17 cellular contexts compared by ENCODE assay signal in genomic region chr17:75575197-75575596, GRCh38. TPM values are rescaled to one million over a fixed set of nuclear protein-coding genes. Genes with fewer than 3 reads are reported as not detected.
DNase-seq lines count a peak whose midpoint lies in the region; ATAC-seq and TF ChIP-seq lines count a peak whose summit lies in the region.
"Had no signal": no experiment of that assay in that cellular context is flagged by ENCODE, and none has a peak within 500 bp of the region (broad histone marks: within the 10 kb centered on the region; RNA-seq: fewer than 3 reads in every experiment).

No MANE protein-coding gene starts in this region.

- TF ChIP-seq CTCF in Caco-2 (IDR thresholded peaks at IDR 0.05; ENCODE audit: insufficient read depth in 1 of 2, low read depth in 1 of 2, low read length in 1 of 2, severe bottlenecking in 1 of 2, unreplicated experiment in 1 of 2) (no peak), glutamatergic neuron (IDR thresholded peaks at IDR 0.05; ENCODE audit: partially characterized antibody, unreplicated experiment) (no peak), sigmoid colon (IDR thresholded peaks at IDR 0.05) (no peak)

- no peak for TF ChIP-seq EP300 in sigmoid colon (IDR thresholded peaks at IDR 0.05)

- H3K27ac Mint-ChIP-seq in Caco-2 (ENCODE audit: unreplicated experiment) (peak overlapping the region; percentile 39), glutamatergic neuron (ENCODE audit: unreplicated experiment) (no peak overlapping the region)
- peak overlapping the region; percentile 52 for H3K27ac Mint-ChIP-seq in central memory CD8-positive, alpha-beta T cell (ENCODE audit: low read depth)
- H3K27ac Mint-ChIP-seq: B cell; CD4-positive, CD25-positive, alpha-beta regulatory T cell had no signal

- intact Hi-C loops in Caco-2 (cut with micrococcal nuclease; ENCODE audit: unreplicated experiment), result no loop called here
- intact Hi-C loops in sigmoid colon (cut with DNase I), result no loop called here

- DNase-seq in Caco-2 (no peak), glutamatergic neuron (peak; percentile 18), sigmoid colon (peak; percentile 60), HK-2 (ENCODE audit: unreplicated experiment) (no peak)
- no peak for DNase-seq in central memory CD8-positive, alpha-beta T cell (ENCODE audit: low spot score in 2 of 2)
- DNase-seq: C1 segment of cervical spinal cord; CD4-positive, CD25-positive, alpha-beta regulatory T cell; CD8-positive, alpha-beta memory T cell; COR-L47; DMS153; DMS79 treated with DMSO at 0.1 percent for 48 hours; GF-D8; H9 had no signal

- H3K27ac ChIP-seq in sigmoid colon, result no peak overlapping the region

- H3K9me3 ChIP-seq in Caco-2 (no peaks in the 10 kb centered on the region), sigmoid colon (no peaks in the 10 kb centered on the region)

- BruUV-seq in Caco-2 (replicated peaks; lab: Mats Ljungman, UMichigan), result no TSS peak

- H3K27me3 ChIP-seq in Caco-2 (replicated peaks; ENCODE audit: control insufficient read depth, insufficient read depth, low read length) (no peaks in the 10 kb centered on the region), sigmoid colon (no peaks in the 10 kb centered on the region)

- H3K4me1 Mint-ChIP-seq in Caco-2 (ENCODE audit: low read depth, unreplicated experiment), result peaks cover 8% of the 10 kb centered on the region
- H3K4me1 Mint-ChIP-seq in central memory CD8-positive, alpha-beta T cell, result no peaks in the 10 kb centered on the region
- peaks cover 2% of the 10 kb centered on the region for H3K4me1 Mint-ChIP-seq in glutamatergic neuron (ENCODE audit: low read depth, unreplicated experiment)
- H3K4me1 Mint-ChIP-seq: CD4-positive, CD25-positive, alpha-beta regulatory T cell; CD8-positive, alpha-beta memory T cell had no signal

- no peak for ATAC-seq in central memory CD8-positive, alpha-beta T cell (replicated peaks; ENCODE audit: extremely low read depth, poor library complexity, severe bottlenecking)
- no peak for ATAC-seq in GM21528 (IDR thresholded peaks at IDR 0.05; ENCODE audit: low FRiP score, unreplicated experiment)
- ATAC-seq in HG02678 (IDR thresholded peaks at IDR 0.05; ENCODE audit: unreplicated experiment), result no peak

- no peak overlapping the region for H3K4me3 Mint-ChIP-seq in Caco-2 (ENCODE audit: unreplicated experiment)
- H3K4me3 Mint-ChIP-seq in central memory CD8-positive, alpha-beta T cell, result no peak overlapping the region
- no peak overlapping the region for H3K4me3 Mint-ChIP-seq in glutamatergic neuron (ENCODE audit: unreplicated experiment)
- H3K4me3 Mint-ChIP-seq: B cell; CD4-positive, CD25-positive, alpha-beta regulatory T cell; CD8-positive, alpha-beta memory T cell; H9 had no signal

- H3K36me3 Mint-ChIP-seq in Caco-2 (ENCODE audit: insufficient read depth, unreplicated experiment) (peaks cover 58% of the 10 kb centered on the region), glutamatergic neuron (ENCODE audit: unreplicated experiment) (no peaks in the 10 kb centered on the region)
- peaks cover 7% of the 10 kb centered on the region for H3K36me3 Mint-ChIP-seq in central memory CD8-positive, alpha-beta T cell (ENCODE audit: insufficient read depth)
- H3K36me3 Mint-ChIP-seq: CD4-positive, CD25-positive, alpha-beta regulatory T cell had no signal

- H3K9me3 Mint-ChIP-seq in Caco-2 (ENCODE audit: unreplicated experiment) (peaks cover 2% of the 10 kb centered on the region), glutamatergic neuron (ENCODE audit: unreplicated experiment) (no peaks in the 10 kb centered on the region)
- no peaks in the 10 kb centered on the region for H3K9me3 Mint-ChIP-seq in central memory CD8-positive, alpha-beta T cell
- H3K9me3 Mint-ChIP-seq: CD4-positive, CD25-positive, alpha-beta regulatory T cell; CD8-positive, alpha-beta memory T cell; H9 had no signal

- 86 to 89% methylated on average over 10 of the region's 10 CpGs for WGBS in sigmoid colon, 2 donors

- no peak for TF ChIP-seq POLR2A in sigmoid colon (IDR thresholded peaks at IDR 0.05)

- POLR2A ChIA-PET in Caco-2 (lab: Charles Lee), result no interaction called here

- H3K4me1 ChIP-seq in Caco-2 (peaks cover 23% of the 10 kb centered on the region), sigmoid colon (no peaks in the 10 kb centered on the region)

- H3K4me3 ChIP-seq in Caco-2 (ENCODE audit: low read depth, low read length), result no peak overlapping the region
- no peak overlapping the region for H3K4me3 ChIP-seq in sigmoid colon

- CTCF ChIA-PET in Caco-2 (lab: Charles Lee), result interaction anchor here (0.6 kb wide), 1 partner anchor 147 kb away, joined by 7 read pairs; no protein-coding TSS in a partner anchor

- no peaks in the 10 kb centered on the region for H3K36me3 ChIP-seq in Caco-2 (ENCODE audit: control insufficient read depth, insufficient read depth, low read length)
- no peaks in the 10 kb centered on the region for H3K36me3 ChIP-seq in sigmoid colon

- H3K27me3 Mint-ChIP-seq in Caco-2 (ENCODE audit: insufficient read depth, unreplicated experiment), result no peaks in the 10 kb centered on the region
- no peaks in the 10 kb centered on the region for H3K27me3 Mint-ChIP-seq in central memory CD8-positive, alpha-beta T cell
- peaks cover 3% of the 10 kb centered on the region for H3K27me3 Mint-ChIP-seq in glutamatergic neuron (ENCODE audit: unreplicated experiment)
- H3K27me3 Mint-ChIP-seq: B cell; CD4-positive, CD25-positive, alpha-beta regulatory T cell; CD8-positive, alpha-beta memory T cell had no signal

RNA-seq across cellular contexts. Expression of gene MYO15B, which starts 12.4 kb away (rescaled TPM):
- total RNA-seq in Caco-2 (2022) (12.3 and 24.4 TPM in 2 replicates), glutamatergic neuron (ENCODE audit: unreplicated experiment) (82.6 TPM), sigmoid colon (100 to 1,000 TPM in 1 of 4 donors, 10 to 100 TPM in 3; 33.1 to 117 (median 52.0) TPM)
- 100 to 1,000 TPM; 212 to 460 (median 250) TPM for polyA plus RNA-seq in sigmoid colon

RNA-seq across cellular contexts. Expression of gene LLGL2, which starts 49.7 kb away (rescaled TPM):
- total RNA-seq in Caco-2 (2022) (165 and 179 TPM in 2 replicates), glutamatergic neuron (ENCODE audit: unreplicated experiment) (4.8 TPM), sigmoid colon (1 to 10 TPM; 1.4 to 5.0 (median 3.4) TPM)
- polyA plus RNA-seq in sigmoid colon, result 100 to 1,000 TPM; 197 to 299 (median 294) TPM

RNA-seq across cellular contexts. Expression of gene SMIM5, which starts 58.0 kb away (rescaled TPM):
- 0.20 TPM in 1 of 2 replicates, not detected in the other for total RNA-seq in Caco-2 (2022)
- total RNA-seq in glutamatergic neuron (ENCODE audit: unreplicated experiment), result 0.20 TPM
- 1 to 10 TPM in 3 of 4 donors, under 1 TPM in 1; 0.82 to 7.2 (median 3.8) TPM for total RNA-seq in sigmoid colon
- 10 to 100 TPM in 1 of 3 donors, 1 to 10 TPM in 2; 5.5 to 29.6 (median 6.0) TPM for polyA plus RNA-seq in sigmoid colon
- total RNA-seq: H1 had no signal
- polyA plus RNA-seq: H1 had no signal

RNA-seq across cellular contexts. Expression of gene TSEN54, which starts 58.9 kb away (rescaled TPM):
- 71.3 and 74.5 TPM in 2 replicates for total RNA-seq in Caco-2 (2022)
- total RNA-seq in glutamatergic neuron (ENCODE audit: unreplicated experiment), result 26.6 TPM
- total RNA-seq in sigmoid colon, result 10 to 100 TPM; 11.1 to 25.3 (median 21.3) TPM
- polyA plus RNA-seq in sigmoid colon, result 10 to 100 TPM; 32.4 to 43.7 (median 35.6) TPM

RNA-seq across cellular contexts. Expression of gene CASKIN2, which starts 59.9 kb away (rescaled TPM):
- total RNA-seq in Caco-2 (2022) (41.8 and 48.9 TPM in 2 replicates), glutamatergic neuron (ENCODE audit: unreplicated experiment) (22.1 TPM), sigmoid colon (10 to 100 TPM in 3 of 4 donors, 1 to 10 TPM in 1; 10.0 to 14.7 (median 10.2) TPM)
- 10 to 100 TPM in 1 of 3 donors, 1 to 10 TPM in 2; 4.8 to 12.9 (median 7.4) TPM for polyA plus RNA-seq in sigmoid colon

Comparison
In these comparisons a context has a peak if more than half of its experiments do, and no peak if none do; other contexts are left out.
1. DNase-seq: peak in glutamatergic neuron (single experiment) and sigmoid colon (single experiment); none in Caco-2 (0 of 2), central memory CD8-positive, alpha-beta T cell (0 of 2) and HK-2 (single experiment).
2. RNA of gene LLGL2, which starts 49.7 kb away (total RNA-seq): 165 to 179 TPM in Caco-2; 4.8 TPM in glutamatergic neuron (single experiment) and 1.4 to 5.0 TPM in sigmoid colon; every median in the first group is over 10 times any median in the second.